ENCODE assay signal across 11 cellular contexts in genomic region chr20:4613184-4613583, GRCh38.
DNase-seq lines count a peak whose midpoint lies in the region; ATAC-seq and TF ChIP-seq lines count a peak whose summit lies in the region.
"Had no signal": no experiment of that assay in that cellular context is flagged by ENCODE, and none has a peak within 500 bp of the region (broad histone marks: within the 10 kb centered on the region; RNA-seq: fewer than 3 reads in every experiment).

No MANE protein-coding gene starts in this region.

- H3K27me3 ChIP-seq in heart left ventricle, result no peaks in the 10 kb centered on the region
- H3K27me3 ChIP-seq: BLaER1, Peyer's patch had no signal

- peak; percentile 80 to 93 (median 88) for ATAC-seq in heart left ventricle
- peak; percentile 45 for ATAC-seq in sciatic nerve
- no peak for ATAC-seq in HG03095 (IDR thresholded peaks at IDR 0.05; ENCODE audit: unreplicated experiment)
- ATAC-seq in GM21786 (IDR thresholded peaks at IDR 0.05; ENCODE audit: unreplicated experiment), result no peak

- no peak overlapping the region for H3K4me3 ChIP-seq in heart left ventricle
- H3K4me3 ChIP-seq: BLaER1, Peyer's patch, skin epidermis had no signal

- H3K27ac ChIP-seq in angular gyrus (ENCODE audit: low read depth, low read length) (peak overlapping the region; percentile 27), heart left ventricle (peak overlapping the region in 7 of 12 donors; percentile 9 to 66 (median 49))
- H3K27ac ChIP-seq: BLaER1, Peyer's patch had no signal

- H3K4me1 ChIP-seq in heart left ventricle, result peaks cover 0 to 20% (median 10%) of the 10 kb centered on the region in 12 donors
- H3K4me1 ChIP-seq: Peyer's patch had no signal

- H3K9me3 ChIP-seq in heart left ventricle, result no peaks in the 10 kb centered on the region
- H3K9me3 ChIP-seq: Peyer's patch had no signal

- H3K36me3 ChIP-seq in heart left ventricle, result no peaks in the 10 kb centered on the region
- H3K36me3 ChIP-seq: BLaER1, Peyer's patch had no signal

- DNase-seq in EL, result peak; percentile 26
- no peak for DNase-seq in heart left ventricle
- DNase-seq in sciatic nerve (ENCODE audit: low spot score), result no peak
- no peak for DNase-seq in Ammon's horn (ENCODE audit: low spot score)
- DNase-seq in NCI-H774 (lab: John Stamatoyannopoulos, UW), result no peak

- TF ChIP-seq POLR2A in heart left ventricle (IDR thresholded peaks at IDR 0.05), result no peak

- intact Hi-C loops in heart left ventricle (cut with DNase I), result loop anchor here in 1 of 10 donors (5.0 kb wide), 1 partner anchor 484 kb away; no protein-coding TSS in a partner anchor
- intact Hi-C loops in sciatic nerve (cut with DNase I), result loop anchor here (5.0 kb wide), 1 partner anchor 109 kb away; the partner anchor contains the start of gene PRND

- TF ChIP-seq CTCF in heart left ventricle (IDR thresholded peaks at IDR 0.05), result no peak

- WGBS in heart left ventricle, 4 donors, result 66 to 73% (median 73%) methylated on average over 6 of the region's 6 CpGs

Comparison
In these comparisons a context has a peak if more than half of its experiments do, and no peak if none do; other contexts are left out.
1. ATAC-seq: peak in heart left ventricle (4 of 4) and sciatic nerve (single experiment); none in HG03095 (single experiment) and GM21786 (single experiment).